In genomic region chr16:81026429-81026828, GRCh38 we compare ENCODE assay signal across 2 cellular contexts.
A peak's percentile ranks its signal among the peaks of the same experiment; 100 is the strongest.
TF ChIP-seq lines count a peak whose summit lies in the region.

No MANE protein-coding gene starts in this region.

TF ChIP-seq in IMR-90, 13 proteins besides CTCF, POLR2A, EP300 and RAD21:
- TF ChIP-seq RFX5 (IDR thresholded peaks at IDR 0.05; ENCODE audit: low read depth, low read length) (no peak), MXI1 (IDR thresholded peaks at IDR 0.05; ENCODE audit: borderline replicate concordance, low read depth, low read length) (no peak), SMC3 (IDR thresholded peaks at IDR 0.05; ENCODE audit: low read depth, low read length) (no peak), RCOR1 (IDR thresholded peaks at IDR 0.05; ENCODE audit: insufficient replicate concordance, low read length) (no peak), CEBPB (IDR thresholded peaks at IDR 0.05; ENCODE audit: low read depth, low read length) (peak; percentile 35; the same call in 1 of the 2 replicates)

TF ChIP-seq in K562, 482 proteins besides CTCF, POLR2A, EP300 and RAD21:
- TF ChIP-seq HCFC1 (IDR thresholded peaks at IDR 0.05; ENCODE audit: low read depth, low read length) (no peak), MYBL2 (IDR thresholded peaks at IDR 0.05; ENCODE audit: low read depth) (no peak), MYBL2 (CRISPR knock-in tag; IDR thresholded peaks at IDR 0.05; ENCODE audit: borderline replicate concordance) (no peak), CBX2 (IDR thresholded peaks at IDR 0.05; ENCODE audit: insufficient read depth, low read length, poor library complexity, severe bottlenecking) (no peak), CEBPB (tag; IDR thresholded peaks at IDR 0.05) (peak; percentile 58), SMAD1 (IDR thresholded peaks at IDR 0.05; ENCODE audit: low read depth, low read length, partially characterized antibody) (no peak), KLF13 (tag; IDR thresholded peaks at IDR 0.05; ENCODE audit: borderline replicate concordance, low read depth) (no peak), THRA (IDR thresholded peaks at IDR 0.05) (no peak), IRF2 (CRISPR knock-in tag; IDR thresholded peaks at IDR 0.05) (no peak), NFRKB (IDR thresholded peaks at IDR 0.05; ENCODE audit: low read depth) (no peak), ZNF280A (IDR thresholded peaks at IDR 0.05; ENCODE audit: low read depth, partially characterized antibody) (no peak), CEBPG (CRISPR knock-in tag; IDR thresholded peaks at IDR 0.05) (no peak), CEBPG (tag; conservative IDR thresholded peaks at IDR 0.05 in 1 of 2, IDR thresholded peaks at IDR 0.05 in 1 of 2) (peak in 1 of 2 experiments; percentile 67; a peak in 3 of 4 replicates), ARID4B (CRISPR knock-in tag; IDR thresholded peaks at IDR 0.05) (no peak)
